Comparison of ENCODE assay signal across 9 cellular contexts in genomic region chr7:73719806-73720169, GRCh38. TPM values are rescaled to one million over a fixed set of nuclear protein-coding genes. Genes with fewer than 3 reads are reported as not detected.
DNase-seq lines count a peak whose midpoint lies in the region; ATAC-seq and TF ChIP-seq lines count a peak whose summit lies in the region.
"Had no signal": no experiment of that assay in that cellular context is flagged by ENCODE, and none has a peak within 500 bp of the region (broad histone marks: within the 10 kb centered on the region; RNA-seq: fewer than 3 reads in every experiment).

No MANE protein-coding gene starts in this region.

- H3K4me1 Mint-ChIP-seq in endodermal cell = no peaks in the 10 kb centered on the region

- H3K36me3 ChIP-seq in MG63 (no peaks in the 10 kb centered on the region), endodermal cell (ENCODE audit: control insufficient read depth, insufficient read depth, low read length) (no peaks in the 10 kb centered on the region), prostate gland (no peaks in the 10 kb centered on the region)

- TF ChIP-seq CTCF in endodermal cell (conservative IDR thresholded peaks at IDR 0.05) (no peak), prostate gland (IDR thresholded peaks at IDR 0.05) (no peak)

- H3K4me1 ChIP-seq in endodermal cell (ENCODE audit: control insufficient read depth, insufficient read depth, low read length) = peaks cover 4% of the 10 kb centered on the region
- peaks cover 3% of the 10 kb centered on the region for H3K4me1 ChIP-seq in prostate gland (replicated peaks)

- H3K4me3 ChIP-seq in MG63 = peak overlapping the region; percentile 33
- H3K4me3 ChIP-seq in endodermal cell (ENCODE audit: low read length) = peak overlapping the region; percentile 40
- H3K4me3 ChIP-seq in prostate gland = peak overlapping the region; percentile 53 to 87

- H3K9me3 ChIP-seq in MG63 (no peaks in the 10 kb centered on the region), endodermal cell (ENCODE audit: control insufficient read depth, low read length) (no peaks in the 10 kb centered on the region), prostate gland (no peaks in the 10 kb centered on the region)

- peaks cover 4% of the 10 kb centered on the region for H3K36me3 Mint-ChIP-seq in endodermal cell (ENCODE audit: low read depth)

- peak; percentile 3 for ATAC-seq in GM18502 (IDR thresholded peaks at IDR 0.05; ENCODE audit: poor library complexity, unreplicated experiment)

- WGBS in endodermal cell (ENCODE audit: insufficient coverage in 1 of 2, insufficient read length in 1 of 2), 2 experiments = 16 to 31% methylated on average over 6 to 16 of the region's 16 CpGs
- WGBS in prostate gland = 8% methylated on average over 13 of the region's 16 CpGs

- no peak for TF ChIP-seq POLR2A in prostate gland (IDR thresholded peaks at IDR 0.05)

- no peak overlapping the region for H3K9ac ChIP-seq in endodermal cell (ENCODE audit: extremely low read depth, low read length, poor library complexity, severe bottlenecking)

- peaks cover 36% of the 10 kb centered on the region for H3K27me3 Mint-ChIP-seq in endodermal cell (ENCODE audit: insufficient read depth)

- no peaks in the 10 kb centered on the region for H3K27me3 ChIP-seq in MG63
- H3K27me3 ChIP-seq in endodermal cell (ENCODE audit: control insufficient read depth, insufficient read depth, low read length, poor library complexity, severe bottlenecking) = peaks cover 19% of the 10 kb centered on the region
- no peaks in the 10 kb centered on the region for H3K27me3 ChIP-seq in prostate gland (replicated peaks; ENCODE audit: insufficient read depth)

- no peaks in the 10 kb centered on the region for H3K9me3 Mint-ChIP-seq in endodermal cell

- intact Hi-C loops in prostate gland (cut with DNase I) = no loop called here

- H3K27ac ChIP-seq in endodermal cell (ENCODE audit: low read depth, low read length) (no peak overlapping the region), prostate gland (no peak overlapping the region)

- DNase-seq in MG63 = no peak
- DNase-seq in endodermal cell = no peak
- no peak for DNase-seq in prostate gland (ENCODE audit: low spot score)
- DNase-seq in COLO829 (ENCODE audit: low spot score) = no peak
- DNase-seq in NCI-H187 (lab: John Stamatoyannopoulos, UW) = no peak
- no peak for DNase-seq in DMS114 treated with DMSO at 0.1 percent for 48 hours (lab: John Stamatoyannopoulos, UW; ENCODE audit: unreplicated experiment)
- DNase-seq in KG1 (lab: John Stamatoyannopoulos, UW) = no peak

- no peak overlapping the region for H3K27ac Mint-ChIP-seq in endodermal cell

- H3K4me3 Mint-ChIP-seq in endodermal cell = peak overlapping the region; percentile 60

RNA-seq across cellular contexts. Expression of gene STX1A, which starts 0.3 kb away (rescaled TPM):
- total RNA-seq in MG63 (2014; rRNA removed; shearing (Covaris generic); ENCODE audit: low replicate concordance) = 3.8 and 7.8 TPM in 2 replicates
- total RNA-seq in endodermal cell (10 to 100 TPM; 23.0 to 34.4 TPM), prostate gland (10 to 100 TPM in 1 of 2 donors, 1 to 10 TPM in 1; 6.8 to 15.3 TPM)
- 25.5 TPM for polyA plus RNA-seq in endodermal cell (2013, experiment 1 of 2)
- 16.4 TPM for polyA plus RNA-seq in endodermal cell (2013, experiment 2 of 2)

RNA-seq across cellular contexts. Expression of gene ABHD11, which starts 18.8 kb away (rescaled TPM):
- total RNA-seq in MG63 (2014; rRNA removed; shearing (Covaris generic); ENCODE audit: low replicate concordance) = 5.0 and 16.7 TPM in 2 replicates
- total RNA-seq in endodermal cell (100 to 1,000 TPM in 1 of 2 donors, 10 to 100 TPM in 1; 76.9 to 109 TPM), prostate gland (10 to 100 TPM; 55.2 to 87.8 TPM)
- 10.1 TPM for polyA plus RNA-seq in endodermal cell (2013, experiment 1 of 2)
- 10.6 TPM for polyA plus RNA-seq in endodermal cell (2013, experiment 2 of 2)

RNA-seq across cellular contexts. Expression of gene BUD23, which starts 36.4 kb away (rescaled TPM):
- total RNA-seq in MG63 (2014; rRNA removed; shearing (Covaris generic); ENCODE audit: low replicate concordance) = 88.8 and 104 TPM in 2 replicates
- total RNA-seq in endodermal cell = 10 to 100 TPM; 62.2 to 67.2 TPM
- 55.9 TPM for polyA plus RNA-seq in endodermal cell (2013, experiment 1 of 2)
- 66.2 TPM for polyA plus RNA-seq in endodermal cell (2013, experiment 2 of 2)
- total RNA-seq in prostate gland = 100 to 1,000 TPM in 1 of 2 donors, 10 to 100 TPM in 1; 72.3 to 196 TPM

RNA-seq across cellular contexts. Expression of gene DNAJC30, which starts 36.5 kb away (rescaled TPM):
- total RNA-seq in MG63 (2014; rRNA removed; shearing (Covaris generic); ENCODE audit: low replicate concordance) = 5.6 and 6.8 TPM in 2 replicates
- total RNA-seq in endodermal cell (10 to 100 TPM in 1 of 2 donors, 1 to 10 TPM in 1; 8.9 to 11.1 TPM), prostate gland (10 to 100 TPM; 16.3 to 16.8 TPM)
- polyA plus RNA-seq in endodermal cell (2013, experiment 1 of 2) = 4.6 TPM
- polyA plus RNA-seq in endodermal cell (2013, experiment 2 of 2) = 4.4 TPM

RNA-seq across cellular contexts. Expression of gene CLDN3, which starts 50.3 kb away (rescaled TPM):
- not detected in 2 replicates for total RNA-seq in MG63 (2014; rRNA removed; shearing (Covaris generic); ENCODE audit: low replicate concordance)
- 10 to 100 TPM; 20.7 to 47.0 TPM for total RNA-seq in endodermal cell
- 4.2 TPM for polyA plus RNA-seq in endodermal cell (2013, experiment 1 of 2)
- polyA plus RNA-seq in endodermal cell (2013, experiment 2 of 2) = 3.6 TPM
- total RNA-seq in prostate gland = 100 to 1,000 TPM; 156 to 176 TPM
- total RNA-seq: glomerular endothelial cell had no signal
